Comparison of ENCODE assay signal across 8 cellular contexts in genomic region chr6:155171747-155172191, GRCh38.
DNase-seq lines count a peak whose midpoint lies in the region; ATAC-seq lines count a peak whose summit lies in the region.

No MANE protein-coding gene starts in this region.

- intact Hi-C loops in activated T-helper 1 cell treated with anti-CD3 and anti-CD28 coated beads, Interleukin-12 subunit alpha, Interleukin-12 subunit beta, Interleukin-2, Interleukin-4 antibody, amounts not matched to agents 30 ng/mL and 10 ng/mL and 1 ng/mL, durations not matched to agents 14 hours and 24 hours and 36 hours (cut with micrococcal nuclease) = loop anchor here (1.0 kb wide), 13 partner anchors 13 to 565 kb away; partner anchors contain the start of gene TIAM2

- H3K36me3 Mint-ChIP-seq in activated T-helper 1 cell treated with anti-CD3 and anti-CD28 coated beads, Interleukin-12 subunit alpha, Interleukin-12 subunit beta, Interleukin-2, Interleukin-4 antibody, amounts not matched to agents 30 ng/mL and 10 ng/mL and 1 ng/mL, durations not matched to agents 14 hours and 24 hours and 36 hours (ENCODE audit: low read depth) = peaks cover 40% of the 10 kb centered on the region

- H3K27ac Mint-ChIP-seq in activated T-helper 1 cell treated with anti-CD3 and anti-CD28 coated beads, Interleukin-12 subunit alpha, Interleukin-12 subunit beta, Interleukin-2, Interleukin-4 antibody, amounts not matched to agents 30 ng/mL and 10 ng/mL and 1 ng/mL, durations not matched to agents 14 hours and 24 hours and 36 hours = peak overlapping the region; percentile 92

- peak; percentile 13 for ATAC-seq in GM18870 (IDR thresholded peaks at IDR 0.05; ENCODE audit: unreplicated experiment)
- ATAC-seq in HG03025 (IDR thresholded peaks at IDR 0.05; ENCODE audit: low FRiP score, unreplicated experiment) = peak; percentile 11
- ATAC-seq in HG02970 (IDR thresholded peaks at IDR 0.05; ENCODE audit: low FRiP score, unreplicated experiment) = no peak
- no peak for ATAC-seq in HG03196 (IDR thresholded peaks at IDR 0.05; ENCODE audit: unreplicated experiment)

- H3K27me3 Mint-ChIP-seq in activated T-helper 1 cell treated with anti-CD3 and anti-CD28 coated beads, Interleukin-12 subunit alpha, Interleukin-12 subunit beta, Interleukin-2, Interleukin-4 antibody, amounts not matched to agents 30 ng/mL and 10 ng/mL and 1 ng/mL, durations not matched to agents 14 hours and 24 hours and 36 hours (ENCODE audit: insufficient read depth) = no peaks in the 10 kb centered on the region

- DNase-seq in activated T-helper 1 cell treated with anti-CD3 and anti-CD28 coated beads, Interleukin-12 subunit alpha, Interleukin-12 subunit beta, Interleukin-2, Interleukin-4 antibody, amounts not matched to agents 30 ng/mL and 10 ng/mL and 1 ng/mL, durations not matched to agents 14 hours and 24 hours and 36 hours (ENCODE audit: low spot score) = no peak
- DNase-seq in middle frontal gyrus (ENCODE audit: extremely low spot score, low spot score) (peak; percentile 36), SW480 (ENCODE audit: low spot score) (no peak), KG1 (lab: John Stamatoyannopoulos, UW) (no peak)

- peak overlapping the region; percentile 23 for H3K4me3 Mint-ChIP-seq in activated T-helper 1 cell treated with anti-CD3 and anti-CD28 coated beads, Interleukin-12 subunit alpha, Interleukin-12 subunit beta, Interleukin-2, Interleukin-4 antibody, amounts not matched to agents 30 ng/mL and 10 ng/mL and 1 ng/mL, durations not matched to agents 14 hours and 24 hours and 36 hours

- H3K9me3 Mint-ChIP-seq in activated T-helper 1 cell treated with anti-CD3 and anti-CD28 coated beads, Interleukin-12 subunit alpha, Interleukin-12 subunit beta, Interleukin-2, Interleukin-4 antibody, amounts not matched to agents 30 ng/mL and 10 ng/mL and 1 ng/mL, durations not matched to agents 14 hours and 24 hours and 36 hours = no peaks in the 10 kb centered on the region

- peaks cover 59% of the 10 kb centered on the region for H3K4me1 Mint-ChIP-seq in activated T-helper 1 cell treated with anti-CD3 and anti-CD28 coated beads, Interleukin-12 subunit alpha, Interleukin-12 subunit beta, Interleukin-2, Interleukin-4 antibody, amounts not matched to agents 30 ng/mL and 10 ng/mL and 1 ng/mL, durations not matched to agents 14 hours and 24 hours and 36 hours (ENCODE audit: low read depth)

Comparison
In these comparisons a context has a peak if more than half of its experiments do, and no peak if none do; other contexts are left out.
1. ATAC-seq: peak in GM18870 (single experiment) and HG03025 (single experiment); none in HG02970 (single experiment) and HG03196 (single experiment).